12 cellular contexts compared by ENCODE assay signal in genomic region chr3:45053805-45054195, GRCh38. TPM values are rescaled to one million over a fixed set of nuclear protein-coding genes. Genes with fewer than 3 reads are reported as not detected.
DNase-seq lines count a peak whose midpoint lies in the region; FAIRE-seq and TF ChIP-seq lines count a peak whose summit lies in the region.
"Not testable (repeated sequence)": the region's sequence is repeated elsewhere in the genome, so short reads cannot be mapped to it uniquely, and the experiment has no call there.
"Had no signal": no experiment of that assay in that cellular context is flagged by ENCODE, and none has a peak within 500 bp of the region (broad histone marks: within the 10 kb centered on the region; RNA-seq: fewer than 3 reads in every experiment).

No MANE protein-coding gene starts in this region.

- not testable (repeated sequence) for H3K4me3 Mint-ChIP-seq in CD14-positive monocyte; astrocyte (ENCODE audit: unreplicated experiment)
- peak overlapping the region; percentile 38; the same call in 1 of the 2 replicates for H3K4me3 Mint-ChIP-seq in HFFc6
- H3K4me3 Mint-ChIP-seq in T-helper 2 cell treated with Interferon-gamma antibody and Interleukin-4, amounts not matched to agents 5 μg/mL and 100 μg/mL, for 36 hours: peak overlapping the region; percentile 18

- not testable (repeated sequence) for H2AFZ ChIP-seq in PC-9; astrocyte (ENCODE audit: low read depth, low read length); fibroblast of lung (ENCODE audit: low read length)

- H3K9me2 ChIP-seq in PC-9 (ENCODE audit: insufficient read depth): not testable (repeated sequence)

- H3K4me2 ChIP-seq in PC-9: peak overlapping the region; percentile 33
- not testable (repeated sequence) for H3K4me2 ChIP-seq in astrocyte (ENCODE audit: low read length); fibroblast of lung (ENCODE audit: extremely low read depth, insufficient read depth, low read length)

- not testable (repeated sequence) for H3K9ac ChIP-seq in astrocyte (ENCODE audit: low read length); fibroblast of lung (ENCODE audit: insufficient read depth, low read length)

- not testable (repeated sequence) for H3K4me3 ChIP-seq in PC-9; astrocyte (ENCODE audit: insufficient read depth, low read depth, low read length); fibroblast of lung (replicated peaks in 1 of 4; ENCODE audit: control extremely low read depth in 1 of 4, insufficient read depth in 1 of 4, low read depth in 3 of 4, low read length in 4 of 4)

- H3K27ac Mint-ChIP-seq in CD14-positive monocyte: peak overlapping the region; percentile 88 to 97 (median 93)
- H3K27ac Mint-ChIP-seq in HFFc6: peak overlapping the region; percentile 81
- peak overlapping the region; percentile 33 for H3K27ac Mint-ChIP-seq in T-helper 2 cell treated with Interferon-gamma antibody and Interleukin-4, amounts not matched to agents 5 μg/mL and 100 μg/mL, for 36 hours
- peak overlapping the region; percentile 43 for H3K27ac Mint-ChIP-seq in astrocyte (ENCODE audit: unreplicated experiment)

- BruUV-seq in PC-9 (replicated peaks; lab: Mats Ljungman, UMichigan): not testable (repeated sequence)

- POLR2A ChIA-PET in PC-9 (lab: Charles Lee; ENCODE audit: unreplicated experiment): not testable (repeated sequence)

- H3K4me1 ChIP-seq in PC-9 (replicated peaks; ENCODE audit: insufficient read depth) (peaks cover 56% of the 10 kb centered on the region), astrocyte (ENCODE audit: insufficient read depth, low read length) (peaks cover 35% of the 10 kb centered on the region), fibroblast of lung (ENCODE audit: control insufficient read depth, extremely low read depth, insufficient read depth, low read length) (peaks cover 22% of the 10 kb centered on the region)

- TF ChIP-seq CTCF in CD14-positive monocyte (IDR thresholded peaks at IDR 0.05); HFFc6 (IDR thresholded peaks at IDR 0.05); PC-9 (conservative IDR thresholded peaks at IDR 0.05); astrocyte (IDR thresholded peaks at IDR 0.05; ENCODE audit: insufficient read depth, low read depth, low read length); fibroblast of lung (conservative IDR thresholded peaks at IDR 0.05 in 1 of 2, IDR thresholded peaks at IDR 0.05 in 1 of 2; ENCODE audit: low read depth in 1 of 2, low read length in 2 of 2): not testable (repeated sequence)

- CTCF ChIA-PET in PC-9 (lab: Charles Lee): not testable (repeated sequence)

- H3K79me2 ChIP-seq in PC-9 (ENCODE audit: low read depth); astrocyte (ENCODE audit: insufficient read depth, low read length); fibroblast of lung (ENCODE audit: control insufficient read depth, insufficient read depth, low read length): not testable (repeated sequence)

- H3K4me1 Mint-ChIP-seq in CD14-positive monocyte (peaks cover 56% of the 10 kb centered on the region), HFFc6 (ENCODE audit: low read depth) (peaks cover 59% of the 10 kb centered on the region), astrocyte (ENCODE audit: low read depth, unreplicated experiment) (peaks cover 40% of the 10 kb centered on the region)
- H3K4me1 Mint-ChIP-seq in T-helper 2 cell treated with Interferon-gamma antibody and Interleukin-4, amounts not matched to agents 5 μg/mL and 100 μg/mL, for 36 hours (ENCODE audit: low read depth): peaks cover 37% of the 10 kb centered on the region

- not testable (repeated sequence) for H3K27me3 ChIP-seq in PC-9 (ENCODE audit: insufficient read depth, low read depth); astrocyte (ENCODE audit: insufficient read depth, low read length); fibroblast of lung (ENCODE audit: control insufficient read depth, insufficient read depth, low read length)

- H4K20me1 ChIP-seq in PC-9 (ENCODE audit: insufficient read depth); astrocyte (ENCODE audit: insufficient read depth, low read length); fibroblast of lung (ENCODE audit: control insufficient read depth, extremely low read depth, insufficient read depth, low read length): not testable (repeated sequence)

- not testable (repeated sequence) for H3K36me3 Mint-ChIP-seq in CD14-positive monocyte; HFFc6 (ENCODE audit: low read depth); T-helper 2 cell treated with Interferon-gamma antibody and Interleukin-4, amounts not matched to agents 5 μg/mL and 100 μg/mL, for 36 hours (ENCODE audit: low read depth); astrocyte (ENCODE audit: low read depth, unreplicated experiment)

- H3K36me3 ChIP-seq in PC-9 (ENCODE audit: low read depth); astrocyte (ENCODE audit: insufficient read depth, low read length); fibroblast of lung (ENCODE audit: control insufficient read depth, insufficient read depth, low read length): not testable (repeated sequence)

- FAIRE-seq in astrocyte (lab: Jason Lieb, UNC): not testable (repeated sequence)

- peaks cover 46% of the 10 kb centered on the region for H3F3A ChIP-seq in PC-9 (ENCODE audit: insufficient read depth, low read depth)

- H3K27ac ChIP-seq in PC-9 (peak overlapping the region; percentile 66), epithelial cell of prostate (peak overlapping the region; percentile 31), fibroblast of lung (ENCODE audit: insufficient read depth, low read length) (peak overlapping the region; percentile 88)
- H3K27ac ChIP-seq in astrocyte (ENCODE audit: low read depth, low read length): not testable (repeated sequence)

- not testable (repeated sequence) for DNase-seq in CD14-positive monocyte (ENCODE audit: low spot score); HFFc6; PC-9; T-helper 2 cell treated with Interferon-gamma antibody and Interleukin-4, amounts not matched to agents 5 μg/mL and 100 μg/mL, for 36 hours (ENCODE audit: low spot score); astrocyte (ENCODE audit: low read depth); epithelial cell of prostate (ENCODE audit: low read depth, low spot score); fibroblast of lung (ENCODE audit: low read depth in 2 of 2)

- intact Hi-C loops in CD14-positive monocyte (cut with micrococcal nuclease); PC-9 (cut with micrococcal nuclease; ENCODE audit: unreplicated experiment): not testable (repeated sequence)

- H3K27me3 Mint-ChIP-seq in CD14-positive monocyte (ENCODE audit: low read depth in 3 of 3); HFFc6 (ENCODE audit: insufficient read depth); astrocyte (ENCODE audit: low read depth, unreplicated experiment): not testable (repeated sequence)
- H3K27me3 Mint-ChIP-seq in T-helper 2 cell treated with Interferon-gamma antibody and Interleukin-4, amounts not matched to agents 5 μg/mL and 100 μg/mL, for 36 hours (ENCODE audit: low read depth): peaks cover 16% of the 10 kb centered on the region

- not testable (repeated sequence) for H3K9me3 Mint-ChIP-seq in CD14-positive monocyte; HFFc6; T-helper 2 cell treated with Interferon-gamma antibody and Interleukin-4, amounts not matched to agents 5 μg/mL and 100 μg/mL, for 36 hours; astrocyte (ENCODE audit: unreplicated experiment)

- not testable (repeated sequence) for H3K9me3 ChIP-seq in PC-9 (ENCODE audit: insufficient read depth, low read depth); astrocyte (ENCODE audit: insufficient read depth, low read depth, low read length); fibroblast of lung (ENCODE audit: control insufficient read depth, insufficient read depth, low read depth, low read length)

RNA-seq across cellular contexts. Expression of gene CLEC3B, which starts 27.7 kb away (rescaled TPM):
- polyA plus RNA-seq in CD14-positive monocyte: 10 to 100 TPM; 14.5 to 22.7 TPM
- total RNA-seq in HFFc6 (2021; fragmentation: NEBNext Ultra II Directional; extraction: Animal tissue kit (Norgen Biotek cat#: 25700)): 1 to 10 TPM in 5 of 6 experiments, under 1 TPM in 1; 1.00 to 1.9 (median 1.2) TPM
- not detected in 2 replicates for total RNA-seq in PC-9 (2021)
- total RNA-seq in astrocyte: 0.32 TPM in 1 of 2 replicates, not detected in the other
- 20.0 and 56.3 TPM in 2 replicates for total RNA-seq in fibroblast of lung
- 49.2 and 87.2 TPM in 2 replicates for polyA plus RNA-seq in fibroblast of lung
- polyA plus RNA-seq in fibroblast of lung (2012): 93.0 and 161 TPM in 2 replicates
- 15.2 and 32.2 TPM in 2 replicates for polyA minus RNA-seq in fibroblast of lung (ENCODE audit: low replicate concordance)
- total RNA-seq: A172, Daoy, H7, HT-29 had no signal
- polyA plus RNA-seq: CD4-positive, alpha-beta memory T cell had no signal

Comparison
In these comparisons a context has a peak if more than half of its experiments do, and no peak if none do; other contexts are left out.
1. H3K27ac Mint-ChIP-seq: peak in every context shown above with its lines; median percentile 93 in CD14-positive monocyte; 81 in HFFc6; 43 in astrocyte; 33 in T-helper 2 cell treated with Interferon-gamma antibody and Interleukin-4, amounts not matched to agents 5 μg/mL and 100 μg/mL, for 36 hours.